ENCODE assay signal across 27 cellular contexts in genomic region chr16:2288701-2289100, GRCh38.
"Had no signal": no experiment of that assay in that cellular context is flagged by ENCODE, and none has a peak within 500 bp of the region (broad histone marks: within the 10 kb centered on the region; RNA-seq: fewer than 3 reads in every experiment).

No MANE protein-coding gene starts in this region.

- H3K9me3 ChIP-seq: gastroesophageal sphincter, right atrium auricular region, uterus had no signal

- H3K27ac ChIP-seq: gastroesophageal sphincter, parathyroid adenoma, right atrium auricular region, uterus had no signal

- H3K27me3 ChIP-seq: gastroesophageal sphincter, right atrium auricular region, uterus had no signal

- H3K27ac Mint-ChIP-seq: activated B cell treated with CpG ODN at 0.5 μM for 24 hours; activated CD8-positive, alpha-beta T cell treated with anti-CD3 and anti-CD28 coated beads for 36 hours; activated naive CD4-positive, alpha-beta T cell treated with anti-CD3 and anti-CD28 coated beads, Interleukin-2, amount 50 U/mL, for 24 hours; activated naive CD8-positive, alpha-beta T cell treated with anti-CD3 and anti-CD28 coated beads, Interleukin-2, amount 50 U/mL, for 24 hours; activated T-helper 2 cell treated with anti-CD3 and anti-CD28 coated beads, Interferon-gamma antibody, Interleukin-2, Interleukin-4, amounts not matched to agents 10 μg/mL and 5 μg/mL and 100 μg/mL, durations not matched to agents 14 hours and 24 hours and 36 hours; mesothelial cell of epicardium; naive B cell; stimulated activated memory B cell treated with anti-CD40 and anti-IgM and Interleukin-4, amounts not matched to agents 10 μg/mL and 1 μg/mL and 100 μg/mL, for 72 hours; stimulated activated naive CD8-positive, alpha-beta T cell treated with anti-CD3 and anti-CD28 coated beads, Interleukin-15, amount 100 ng/mL, for 72 hours; type B pancreatic cell had no signal

- H3K4me3 ChIP-seq: gastroesophageal sphincter, right atrium auricular region, smooth muscle cell, uterus had no signal

- H3K36me3 Mint-ChIP-seq: mesothelial cell of epicardium, naive B cell, type B pancreatic cell had no signal

- H3K4me1 Mint-ChIP-seq: activated B cell treated with CpG ODN at 0.5 μM for 24 hours; activated naive CD4-positive, alpha-beta T cell treated with anti-CD3 and anti-CD28 coated beads, Interleukin-2, amount 50 U/mL, for 24 hours; activated naive CD8-positive, alpha-beta T cell treated with anti-CD3 and anti-CD28 coated beads, Interleukin-2, amount 50 U/mL, for 24 hours; mesothelial cell of epicardium; naive B cell; stimulated activated memory B cell treated with anti-CD40 and anti-IgM and Interleukin-4, amounts not matched to agents 10 μg/mL and 1 μg/mL and 100 μg/mL, for 72 hours; stimulated activated naive CD8-positive, alpha-beta T cell treated with anti-CD3 and anti-CD28 coated beads, Interleukin-15, amount 100 ng/mL, for 72 hours had no signal

- H3K4me2 ChIP-seq: smooth muscle cell had no signal

- H3K4me3 Mint-ChIP-seq: activated B cell treated with CpG ODN at 0.5 μM for 24 hours; activated CD8-positive, alpha-beta T cell treated with anti-CD3 and anti-CD28 coated beads for 36 hours; activated naive CD4-positive, alpha-beta T cell treated with anti-CD3 and anti-CD28 coated beads, Interleukin-2, amount 50 U/mL, for 24 hours; activated naive CD8-positive, alpha-beta T cell treated with anti-CD3 and anti-CD28 coated beads, Interleukin-2, amount 50 U/mL, for 24 hours; mesothelial cell of epicardium; naive B cell; stimulated activated memory B cell treated with anti-CD40 and anti-IgM and Interleukin-4, amounts not matched to agents 10 μg/mL and 1 μg/mL and 100 μg/mL, for 72 hours; stimulated activated naive CD8-positive, alpha-beta T cell treated with anti-CD3 and anti-CD28 coated beads, Interleukin-15, amount 100 ng/mL, for 72 hours; type B pancreatic cell had no signal

- H3K27me3 Mint-ChIP-seq: activated B cell treated with CpG ODN at 0.5 μM for 24 hours; activated CD8-positive, alpha-beta T cell treated with anti-CD3 and anti-CD28 coated beads for 36 hours; activated naive CD4-positive, alpha-beta T cell treated with anti-CD3 and anti-CD28 coated beads, Interleukin-2, amount 50 U/mL, for 24 hours; activated naive CD8-positive, alpha-beta T cell treated with anti-CD3 and anti-CD28 coated beads, Interleukin-2, amount 50 U/mL, for 24 hours; stimulated activated memory B cell treated with anti-CD40 and anti-IgM and Interleukin-4, amounts not matched to agents 10 μg/mL and 1 μg/mL and 100 μg/mL, for 72 hours; stimulated activated naive CD8-positive, alpha-beta T cell treated with anti-CD3 and anti-CD28 coated beads, Interleukin-15, amount 100 ng/mL, for 72 hours had no signal

- H3K36me3 ChIP-seq: uterus had no signal

- DNase-seq: activated B cell treated with CpG ODN at 0.5 μM for 24 hours; activated CD4-positive, alpha-beta T cell treated with anti-CD3 and anti-CD28 coated beads, Interleukin-2, amount 50 U/mL, for 1 hour; activated CD8-positive, alpha-beta T cell treated with anti-CD3 and anti-CD28 coated beads for 36 hours; activated naive CD8-positive, alpha-beta T cell treated with anti-CD3 and anti-CD28 coated beads, Interleukin-2, amount 50 U/mL, for 24 hours; activated T-cell treated with anti-CD3 and anti-CD28 coated beads, Interleukin-2, amount 50 U/mL, for 48 hours; amygdala; caudate nucleus; effector CD4-positive, alpha-beta T cell; erythroblast; hippocampal formation; left cardiac atrium; naive B cell; stimulated activated CD4-positive, alpha-beta T cell treated with anti-CD3 and anti-CD28 coated beads, Interleukin-1b, Interleukin-23, amount 100 ng/mL, for 48 hours; stimulated activated CD4-positive, alpha-beta T cell treated with anti-CD3 and anti-CD28 coated beads, Interleukin-4, amount 100 ng/mL, for 4 hours; stimulated activated CD8-positive, alpha-beta memory T cell treated with anti-CD3 and anti-CD28 coated beads, Interleukin-4, amount 100 ng/mL, for 48 hours; stimulated activated naive CD8-positive, alpha-beta T cell treated with anti-CD3 and anti-CD28 coated beads, Interleukin-15, amount 100 ng/mL, for 72 hours; substantia nigra; uterus had no signal

- H3K9me3 Mint-ChIP-seq: activated B cell treated with CpG ODN at 0.5 μM for 24 hours; activated CD8-positive, alpha-beta T cell treated with anti-CD3 and anti-CD28 coated beads for 36 hours; activated naive CD4-positive, alpha-beta T cell treated with anti-CD3 and anti-CD28 coated beads, Interleukin-2, amount 50 U/mL, for 24 hours; activated naive CD8-positive, alpha-beta T cell treated with anti-CD3 and anti-CD28 coated beads, Interleukin-2, amount 50 U/mL, for 24 hours; activated T-helper 2 cell treated with anti-CD3 and anti-CD28 coated beads, Interferon-gamma antibody, Interleukin-2, Interleukin-4, amounts not matched to agents 10 μg/mL and 5 μg/mL and 100 μg/mL, durations not matched to agents 14 hours and 24 hours and 36 hours; mesothelial cell of epicardium; naive B cell; stimulated activated memory B cell treated with anti-CD40 and anti-IgM and Interleukin-4, amounts not matched to agents 10 μg/mL and 1 μg/mL and 100 μg/mL, for 72 hours; stimulated activated naive CD8-positive, alpha-beta T cell treated with anti-CD3 and anti-CD28 coated beads, Interleukin-15, amount 100 ng/mL, for 72 hours; type B pancreatic cell had no signal

- H3K4me1 ChIP-seq: gastroesophageal sphincter, parathyroid adenoma, right atrium auricular region, uterus had no signal

- H3K9ac ChIP-seq: parathyroid adenoma had no signal

- ATAC-seq: activated CD8-positive, alpha-beta T cell treated with anti-CD3 and anti-CD28 coated beads for 36 hours; activated naive CD8-positive, alpha-beta T cell treated with anti-CD3 and anti-CD28 coated beads, Interleukin-2, amount 50 U/mL, for 24 hours; gastroesophageal sphincter; left cardiac atrium; stimulated activated memory B cell treated with anti-CD40 and anti-IgM and Interleukin-4, amounts not matched to agents 10 μg/mL and 1 μg/mL and 100 μg/mL, for 72 hours; stimulated activated naive CD8-positive, alpha-beta T cell treated with anti-CD3 and anti-CD28 coated beads, Interleukin-15, amount 100 ng/mL, for 72 hours had no signal
